In the genomic region with DNA sequence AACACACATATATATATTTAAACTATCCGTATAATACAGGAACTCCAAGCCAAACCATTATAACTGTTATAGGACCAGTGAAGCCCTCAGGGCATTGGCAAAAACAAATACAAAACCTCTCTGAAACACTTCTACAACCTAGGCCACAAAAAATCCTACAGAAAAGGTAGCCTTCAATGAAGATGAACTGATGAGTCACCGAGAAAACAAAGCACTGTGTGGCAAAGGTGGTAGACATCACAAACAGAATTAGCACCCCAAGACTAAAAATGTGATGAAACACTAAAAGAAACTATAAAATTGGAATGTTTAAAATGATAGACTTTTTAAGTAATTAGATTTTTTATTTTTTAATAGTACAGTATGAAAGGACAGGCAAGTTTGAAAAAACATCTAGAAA, we compare ENCODE assay signal across 33 cellular contexts. TPM values are rescaled to one million over a fixed set of nuclear protein-coding genes. Genes with fewer than 3 reads are reported as not detected.
A peak's percentile ranks its signal among the peaks of the same experiment; 100 is the strongest.
DNase-seq lines count a peak whose midpoint lies in the region; ATAC-seq lines count a peak whose summit lies in the region.
"Had no signal": no experiment of that assay in that cellular context is flagged by ENCODE, and none has a peak within 500 bp of the region (broad histone marks: within the 10 kb centered on the region; RNA-seq: fewer than 3 reads in every experiment).

No MANE protein-coding gene starts in this region.

- H3K4me1 ChIP-seq in mesendoderm (ENCODE audit: control insufficient read depth, low read depth, low read length), result peaks cover 1% of the 10 kb centered on the region
- H3K4me1 ChIP-seq: SJCRH30 had no signal

- no peak overlapping the region for H3K4ac ChIP-seq in mesendoderm (ENCODE audit: low read depth, low read length)

- no CpG with 5 or more reads among the region's 2 CpGs for WGBS in mesendoderm (ENCODE audit: extremely low coverage, insufficient coverage, low lambda C conversion rate)

- ATAC-seq in GM21360 (IDR thresholded peaks at IDR 0.05; ENCODE audit: unreplicated experiment), result no peak
- ATAC-seq: activated CD8-positive, alpha-beta T cell treated with anti-CD3 and anti-CD28 coated beads, Interleukin-2, amount 10 ng/mL, durations not matched to agents 7 days and 5 days; activated T-helper 17 cell treated with anti-CD3 and anti-CD28 coated beads, Interleukin-2, amount 50 U/mL, for 72 hours; left cardiac atrium; stimulated activated memory B cell treated with anti-CD40 and anti-IgM and Interleukin-4, amounts not matched to agents 10 μg/mL and 1 μg/mL and 100 μg/mL, for 72 hours had no signal

- H3K18ac ChIP-seq in mesendoderm (ENCODE audit: low read length), result no peak overlapping the region

- H3K9ac ChIP-seq in mesendoderm (ENCODE audit: low read length), result no peak overlapping the region

- H3K27ac ChIP-seq in mesendoderm (ENCODE audit: low read depth, low read length), result no peak overlapping the region
- H3K27ac ChIP-seq: 22Rv1, brain microvascular endothelial cell, C4-2B, epithelial cell of prostate, SJCRH30, suprapubic skin, upper lobe of left lung had no signal

- H3K23ac ChIP-seq in mesendoderm (ENCODE audit: low read length), result no peak overlapping the region

- H3K79me1 ChIP-seq in mesendoderm (ENCODE audit: low read length), result no peaks in the 10 kb centered on the region

- H3K79me2 ChIP-seq in mesendoderm (ENCODE audit: control insufficient read depth, insufficient read depth, low read length), result no peaks in the 10 kb centered on the region

- H3K56ac ChIP-seq in mesendoderm (ENCODE audit: low read length), result no peak overlapping the region

- DNase-seq in NCI-H1417 (lab: John Stamatoyannopoulos, UW) (peak in 2 of 3 experiments; percentile 7 to 44), NCI-H1417 treated with DMSO at 0.1 percent for 48 hours (lab: John Stamatoyannopoulos, UW) (no peak), HT-29 (ENCODE audit: low spot score) (peak; percentile 41), NCI-H69 (lab: John Stamatoyannopoulos, UW) (peak; percentile 67), mesendoderm (peak; percentile 28), NCI-H1694 (lab: John Stamatoyannopoulos, UW) (no peak), HCEC 1CT (no peak)
- DNase-seq: activated CD8-positive, alpha-beta T cell treated with anti-CD3 and anti-CD28 coated beads, Interleukin-2, amount 10 ng/mL, durations not matched to agents 7 days and 5 days; amygdala; brain microvascular endothelial cell; DND-41; GF-D8; H7; immature natural killer cell; left cardiac atrium; NCI-H1048; NCI-H2029; NCI-H2227 treated with DMSO at 0.1 percent for 48 hours; NCI-H774; nephron progenitor cell; SJCRH30; SW 1271; T-helper 9 cell; upper lobe of left lung had no signal

- no peak overlapping the region for H2BK5ac ChIP-seq in mesendoderm (ENCODE audit: low read length)

- no peak overlapping the region for H2BK15ac ChIP-seq in mesendoderm (replicated peaks; ENCODE audit: low read depth)

- H3K4me3 ChIP-seq in mesendoderm (ENCODE audit: low read length), result no peak overlapping the region
- H3K4me3 ChIP-seq: SJCRH30, suprapubic skin, upper lobe of left lung had no signal

- no peak overlapping the region for H2BK120ac ChIP-seq in mesendoderm (ENCODE audit: low read depth, low read length)

- no peaks in the 10 kb centered on the region for H3K27me3 ChIP-seq in mesendoderm (ENCODE audit: insufficient read depth, low read length, poor library complexity)
- H3K27me3 ChIP-seq: brain microvascular endothelial cell, SJCRH30, suprapubic skin, upper lobe of left lung had no signal

- no peak overlapping the region for H2AK5ac ChIP-seq in mesendoderm (ENCODE audit: low read length)

- no peak overlapping the region for H3K4me2 ChIP-seq in mesendoderm (ENCODE audit: low read length)

- no peaks in the 10 kb centered on the region for H3K36me3 ChIP-seq in mesendoderm (ENCODE audit: control insufficient read depth, insufficient read depth, low read length)
- H3K36me3 ChIP-seq: brain microvascular endothelial cell, SJCRH30, suprapubic skin, upper lobe of left lung had no signal

- H4K5ac ChIP-seq in mesendoderm (ENCODE audit: low read length), result no peak overlapping the region

- H4K8ac ChIP-seq in mesendoderm (ENCODE audit: low read depth, low read length), result no peak overlapping the region

RNA-seq across cellular contexts. Expression of gene HSPA4L, which starts 5.5 kb away (rescaled TPM):
- total RNA-seq in HT-29 (2014; rRNA removed; shearing (Covaris generic)), result 7.7 and 8.1 TPM in 2 replicates
- 1.9 TPM for polyA plus RNA-seq in mesendoderm (2013, experiment 1 of 2)
- polyA plus RNA-seq in mesendoderm (2013, experiment 2 of 2), result 2.0 TPM
- polyA plus RNA-seq: immature natural killer cell had no signal

RNA-seq across cellular contexts. Expression of gene SLC25A31, which starts 46.4 kb away (rescaled TPM):
- not detected in 2 replicates for total RNA-seq in HT-29 (2014; rRNA removed; shearing (Covaris generic))
- polyA plus RNA-seq in mesendoderm (2013, experiment 1 of 2), result not detected
- polyA plus RNA-seq in mesendoderm (2013, experiment 2 of 2), result not detected
- total RNA-seq: activated CD8-positive, alpha-beta T cell treated with anti-CD3 and anti-CD28 coated beads, Interleukin-2, amount 10 ng/mL, durations not matched to agents 7 days and 5 days; activated T-helper 17 cell treated with anti-CD3 and anti-CD28 coated beads, Interleukin-2, amount 50 U/mL, for 72 hours; glomerular endothelial cell; H7; left cardiac atrium; osteoblast; SJCRH30; suprapubic skin; upper lobe of left lung had no signal
- polyA plus RNA-seq: immature natural killer cell had no signal

Comparison
In these comparisons a context has a peak if more than half of its experiments do, and no peak if none do; other contexts are left out.
1. DNase-seq: peak in NCI-H1417 (2 of 3), HT-29 (single experiment), NCI-H69 (single experiment) and mesendoderm (single experiment); none in NCI-H1417 treated with DMSO at 0.1 percent for 48 hours (single experiment), NCI-H1694 (single experiment) and HCEC 1CT (single experiment).